In the genomic region with DNA sequence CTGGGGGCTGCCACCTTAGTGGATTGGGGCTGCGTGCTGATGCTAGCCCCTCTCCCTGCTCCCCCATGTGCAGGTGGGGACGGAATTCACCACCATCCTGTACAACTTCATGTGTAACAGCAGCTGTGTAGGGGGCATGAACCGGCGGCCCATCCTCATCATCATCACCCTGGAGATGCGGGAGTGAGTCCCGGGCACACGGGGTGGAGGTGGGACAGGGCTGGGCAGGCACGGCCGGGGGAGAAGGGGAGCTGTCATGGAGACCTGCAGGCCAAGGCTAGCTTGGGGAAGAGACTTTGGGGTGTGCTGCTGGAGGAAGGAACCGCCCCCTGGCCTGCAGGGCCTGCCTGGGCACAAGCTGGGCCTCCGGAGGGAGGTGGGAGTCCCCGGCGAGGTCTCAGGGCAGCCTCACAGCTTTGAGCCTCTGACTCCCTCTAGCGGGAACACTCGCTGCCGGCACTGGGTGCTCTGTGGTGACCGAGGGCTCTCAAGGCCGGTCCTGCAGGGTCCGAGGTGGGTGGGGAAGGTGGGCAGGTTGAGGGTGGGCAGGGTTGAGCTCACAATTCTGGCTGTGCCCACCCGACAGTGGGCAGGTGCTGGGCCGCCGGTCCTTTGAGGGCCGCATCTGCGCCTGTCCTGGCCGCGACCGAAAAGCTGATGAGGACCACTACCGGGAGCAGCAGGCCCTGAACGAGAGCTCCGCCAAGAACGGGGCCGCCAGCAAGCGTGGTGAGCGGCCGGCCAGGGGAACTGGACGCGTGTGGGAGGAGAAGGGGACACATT, we compare ENCODE assay signal across 11 cellular contexts. TPM values are rescaled to one million over a fixed set of nuclear protein-coding genes. Genes with fewer than 3 reads are reported as not detected.
DNase-seq lines count a peak whose midpoint lies in the region; ATAC-seq and TF ChIP-seq lines count a peak whose summit lies in the region.
"Had no signal": no experiment of that assay in that cellular context is flagged by ENCODE, and none has a peak within 500 bp of the region (broad histone marks: within the 10 kb centered on the region; RNA-seq: fewer than 3 reads in every experiment).

No MANE protein-coding gene starts in this region.

- no peaks in the 10 kb centered on the region for H3K9me3 ChIP-seq in PC-3 (ENCODE audit: low read length)

- H3K36me3 ChIP-seq in PC-3 (ENCODE audit: low read depth, low read length): no peaks in the 10 kb centered on the region

- intact Hi-C loops in PC-3 (cut with micrococcal nuclease): no loop called here

- H4K20me1 ChIP-seq in PC-3 (ENCODE audit: low read length): no peaks in the 10 kb centered on the region

- H3K4me3 ChIP-seq in PC-3 (ENCODE audit: low read length) (no peak overlapping the region), fibroblast of the aortic adventitia (ENCODE audit: low read depth, low read length) (no peak overlapping the region)

- no peaks in the 10 kb centered on the region for H3F3A ChIP-seq in PC-3 (ENCODE audit: low read length, unreplicated experiment)

- H3K27ac ChIP-seq in PC-3 (ENCODE audit: low read length): no peak overlapping the region
- H3K27ac ChIP-seq: epithelial cell of prostate had no signal

- TF ChIP-seq CTCF in PC-3 (conservative IDR thresholded peaks at IDR 0.05; ENCODE audit: low read depth, low read length): peak; percentile 64
- TF ChIP-seq CTCF in fibroblast of the aortic adventitia (IDR thresholded peaks at IDR 0.05; ENCODE audit: insufficient read depth, low read length): peak; percentile 58

- no peak overlapping the region for H3K4me3 Mint-ChIP-seq in activated CD8-positive, alpha-beta memory T cell treated with anti-CD3 and anti-CD28 coated beads, Interleukin-2, amount 10 ng/mL, durations not matched to agents 7 days and 5 days
- H3K4me3 Mint-ChIP-seq: CD8-positive, alpha-beta memory T cell had no signal

- H3K9me2 ChIP-seq in PC-3 (replicated peaks; ENCODE audit: low read length): no peaks in the 10 kb centered on the region

- no TSS peak for BruUV-seq in PC-3 (replicated peaks; lab: Mats Ljungman, UMichigan)

- H3K4me2 ChIP-seq in PC-3 (ENCODE audit: low read length): no peak overlapping the region

- no peaks in the 10 kb centered on the region for H3K4me1 ChIP-seq in PC-3 (ENCODE audit: insufficient read depth, low read length)

- H3K4me1 Mint-ChIP-seq in activated CD8-positive, alpha-beta memory T cell treated with anti-CD3 and anti-CD28 coated beads, Interleukin-2, amount 10 ng/mL, durations not matched to agents 7 days and 5 days: no peaks in the 10 kb centered on the region
- H3K4me1 Mint-ChIP-seq: CD8-positive, alpha-beta memory T cell had no signal

- H3K27ac Mint-ChIP-seq in activated CD8-positive, alpha-beta memory T cell treated with anti-CD3 and anti-CD28 coated beads, Interleukin-2, amount 10 ng/mL, durations not matched to agents 7 days and 5 days: no peak overlapping the region
- H3K27ac Mint-ChIP-seq: CD8-positive, alpha-beta memory T cell had no signal

- DNase-seq in activated CD8-positive, alpha-beta memory T cell treated with anti-CD3 and anti-CD28 coated beads, Interleukin-2, amount 10 ng/mL, durations not matched to agents 7 days and 5 days: no peak
- DNase-seq in activated CD8-positive, alpha-beta memory T cell treated with anti-CD3 and anti-CD28 coated beads, Interleukin-2, amount 50 U/mL, for 4 hours: no peak
- DNase-seq in PC-3: peak; percentile 48
- DNase-seq in fibroblast of the aortic adventitia (ENCODE audit: low read depth): no peak
- peak; percentile 53 for DNase-seq in stimulated activated CD8-positive, alpha-beta memory T cell treated with anti-CD3 and anti-CD28 coated beads, Interleukin-4, amount 100 ng/mL, for 48 hours
- DNase-seq in NCI-H1105 treated with DMSO at 0.1 percent for 48 hours (lab: John Stamatoyannopoulos, UW): no peak
- DNase-seq in activated gamma-delta T cell treated with Interleukin-2 at 50 U/mL for 16 hours: no peak
- DNase-seq in NCI-H774 (lab: John Stamatoyannopoulos, UW): no peak
- DNase-seq: CD8-positive, alpha-beta memory T cell; T-helper 2 cell had no signal

- no peaks in the 10 kb centered on the region for H3K9me3 Mint-ChIP-seq in activated CD8-positive, alpha-beta memory T cell treated with anti-CD3 and anti-CD28 coated beads, Interleukin-2, amount 10 ng/mL, durations not matched to agents 7 days and 5 days (ENCODE audit: low read depth)
- H3K9me3 Mint-ChIP-seq: CD8-positive, alpha-beta memory T cell had no signal

- H3K27me3 ChIP-seq in PC-3 (ENCODE audit: low read length): peaks cover 6% of the 10 kb centered on the region; the same call in 1 of the 2 replicates

- CTCF ChIA-PET in activated CD8-positive, alpha-beta memory T cell treated with anti-CD3 and anti-CD28 coated beads, Interleukin-2, amount 10 ng/mL, durations not matched to agents 7 days and 5 days (lab: Charles Lee): interaction anchor here (0.9 to 1.0 kb wide), 2 partner anchors 16 to 31 kb away, joined by 3 read pairs; no protein-coding TSS in a partner anchor
- CTCF ChIA-PET in PC-3 (lab: Charles Lee): no interaction called here

- no peaks in the 10 kb centered on the region for H3K27me3 Mint-ChIP-seq in activated CD8-positive, alpha-beta memory T cell treated with anti-CD3 and anti-CD28 coated beads, Interleukin-2, amount 10 ng/mL, durations not matched to agents 7 days and 5 days

- H3K79me2 ChIP-seq in PC-3 (ENCODE audit: low read length): no peaks in the 10 kb centered on the region

- POLR2A ChIA-PET in PC-3 (lab: Charles Lee; ENCODE audit: unreplicated experiment): no interaction called here

- H3K36me3 Mint-ChIP-seq in activated CD8-positive, alpha-beta memory T cell treated with anti-CD3 and anti-CD28 coated beads, Interleukin-2, amount 10 ng/mL, durations not matched to agents 7 days and 5 days: no peaks in the 10 kb centered on the region
- H3K36me3 Mint-ChIP-seq: CD8-positive, alpha-beta memory T cell had no signal

- peak; percentile 30 for ATAC-seq in activated CD8-positive, alpha-beta memory T cell treated with anti-CD3 and anti-CD28 coated beads, Interleukin-2, amount 10 ng/mL, durations not matched to agents 7 days and 5 days
- ATAC-seq in PC-3: peak; percentile 25; the same call in 1 of the 2 replicates

- no peak overlapping the region for H2AFZ ChIP-seq in PC-3 (ENCODE audit: low read length)

- no peak overlapping the region for H3K9ac ChIP-seq in PC-3 (ENCODE audit: low read length)

RNA-seq across cellular contexts. Expression of a gene that starts 25.0 kb away (rescaled TPM):
- total RNA-seq in activated CD8-positive, alpha-beta memory T cell treated with anti-CD3 and anti-CD28 coated beads, Interleukin-2, amount 10 ng/mL, durations not matched to agents 7 days and 5 days: not detected
- total RNA-seq in PC-3 (2014; rRNA removed) (not detected in 2 replicates), fibroblast of the aortic adventitia (ENCODE audit: low replicate concordance) (not detected in 2 replicates)
- total RNA-seq: CD8-positive, alpha-beta memory T cell had no signal

RNA-seq across cellular contexts. Expression of a gene that starts 45.3 kb away (rescaled TPM):
- total RNA-seq in activated CD8-positive, alpha-beta memory T cell treated with anti-CD3 and anti-CD28 coated beads, Interleukin-2, amount 10 ng/mL, durations not matched to agents 7 days and 5 days: not detected
- 10.8 and 14.3 TPM in 2 replicates for total RNA-seq in PC-3 (2014; rRNA removed)
- 4.6 TPM in 1 of 2 replicates, not detected in the other for total RNA-seq in fibroblast of the aortic adventitia (ENCODE audit: low replicate concordance)

Comparison
In these comparisons a context has a peak if more than half of its experiments do, and no peak if none do; other contexts are left out.
1. DNase-seq: peak in PC-3 (single experiment) and stimulated activated CD8-positive, alpha-beta memory T cell treated with anti-CD3 and anti-CD28 coated beads, Interleukin-4, amount 100 ng/mL, for 48 hours (single experiment); none in activated CD8-positive, alpha-beta memory T cell treated with anti-CD3 and anti-CD28 coated beads, Interleukin-2, amount 10 ng/mL, durations not matched to agents 7 days and 5 days (single experiment), activated CD8-positive, alpha-beta memory T cell treated with anti-CD3 and anti-CD28 coated beads, Interleukin-2, amount 50 U/mL, for 4 hours (single experiment), fibroblast of the aortic adventitia (single experiment), NCI-H1105 treated with DMSO at 0.1 percent for 48 hours (single experiment), activated gamma-delta T cell treated with Interleukin-2 at 50 U/mL for 16 hours (single experiment) and NCI-H774 (single experiment).